In genomic region chr3:129495006-129495639, GRCh38 we compare ENCODE assay signal across 11 cellular contexts. TPM values are rescaled to one million over a fixed set of nuclear protein-coding genes. Genes with fewer than 3 reads are reported as not detected.
DNase-seq lines count a peak whose midpoint lies in the region; ATAC-seq, FAIRE-seq and TF ChIP-seq lines count a peak whose summit lies in the region.
"Not testable (repeated sequence)": the region's sequence is repeated elsewhere in the genome, so short reads cannot be mapped to it uniquely, and the experiment has no call there.
"Had no signal": no experiment of that assay in that cellular context is flagged by ENCODE, and none has a peak within 500 bp of the region (broad histone marks: within the 10 kb centered on the region; RNA-seq: fewer than 3 reads in every experiment).

No MANE protein-coding gene starts in this region.

- TF ChIP-seq CTCF in GM23338 (conservative IDR thresholded peaks at IDR 0.05; ENCODE audit: low read depth in 2 of 2); astrocyte (IDR thresholded peaks at IDR 0.05; ENCODE audit: insufficient read depth, low read depth, low read length); mesothelial cell of epicardium (IDR thresholded peaks at IDR 0.05; ENCODE audit: unreplicated experiment); gastrocnemius medialis (IDR thresholded peaks at IDR 0.05 in 4 of 5, conservative IDR thresholded peaks at IDR 0.05 in 1 of 5): not testable (repeated sequence)

- not testable (repeated sequence) for H3K27me3 ChIP-seq in GM23338 (ENCODE audit: insufficient read depth); astrocyte (ENCODE audit: insufficient read depth, low read length); esophagus (ENCODE audit: control insufficient read depth in 1 of 2, insufficient read depth in 2 of 2, low read length in 2 of 2); right cardiac atrium (ENCODE audit: control insufficient read depth, insufficient read depth); gastrocnemius medialis

- not testable (repeated sequence) for H3K27ac Mint-ChIP-seq in GM23338
- H3K27ac Mint-ChIP-seq in astrocyte (ENCODE audit: unreplicated experiment) (peak overlapping the region; percentile 63), mesothelial cell of epicardium (peak overlapping the region; percentile 35)

- not testable (repeated sequence) for H3K4me3 Mint-ChIP-seq in GM23338; astrocyte (ENCODE audit: unreplicated experiment); mesothelial cell of epicardium

- H3K9ac ChIP-seq in astrocyte (ENCODE audit: low read length) = peak overlapping the region; percentile 65

- not testable (repeated sequence) for H2AFZ ChIP-seq in GM23338; astrocyte (ENCODE audit: low read depth, low read length)

- not testable (repeated sequence) for H3K79me2 ChIP-seq in GM23338 (replicated peaks; ENCODE audit: insufficient read depth); astrocyte (ENCODE audit: insufficient read depth, low read length)

- not testable (repeated sequence) for H3K9me2 ChIP-seq in GM23338 (ENCODE audit: insufficient read depth)

- H3K36me3 ChIP-seq in GM23338 (ENCODE audit: insufficient read depth); astrocyte (ENCODE audit: insufficient read depth, low read length); gastrocnemius medialis: not testable (repeated sequence)
- peaks cover 5 to 13% of the 10 kb centered on the region in 2 donors for H3K36me3 ChIP-seq in esophagus (ENCODE audit: control insufficient read depth in 2 of 2, insufficient read depth in 2 of 2, low read length in 1 of 2)

- H4K20me1 ChIP-seq in GM23338 (replicated peaks; ENCODE audit: insufficient read depth); astrocyte (ENCODE audit: insufficient read depth, low read length): not testable (repeated sequence)

- ATAC-seq in GM23338 = peak; percentile 38
- peak in 1 of 2 donors; percentile 71 for ATAC-seq in right cardiac atrium
- peak in 1 of 2 donors; percentile 7 for ATAC-seq in gastrocnemius medialis

- H3K27ac ChIP-seq in GM23338 (ENCODE audit: low read depth) (peak overlapping the region; percentile 59; the same call in 1 of the 2 replicates), astrocyte (ENCODE audit: low read depth, low read length) (peak overlapping the region; percentile 68), esophagus (ENCODE audit: low read depth in 2 of 2, low read length in 1 of 2) (peak overlapping the region; percentile 47 to 55), right cardiac atrium (ENCODE audit: low read length) (peak overlapping the region; percentile 82), gastrocnemius medialis (peak overlapping the region in 3 of 4 donors; percentile 68 to 70 (median 70))

- intact Hi-C loops in right cardiac atrium (cut with DNase I) = loop anchor here in 2 of 4 donors (10.0 kb wide), 3 partner anchors 60 to 130 kb away; partner anchors contain the start of gene PLXND1 (in 1 of the 2)
- intact Hi-C loops in gastrocnemius medialis (cut with DNase I; ENCODE audit: low total_unique reads) = not testable (repeated sequence)

- not testable (repeated sequence) for H3K9me3 ChIP-seq in astrocyte (ENCODE audit: insufficient read depth, low read depth, low read length); esophagus (ENCODE audit: control insufficient read depth in 2 of 2, insufficient read depth in 1 of 2, low read depth in 1 of 2, low read length in 1 of 2); right cardiac atrium (ENCODE audit: control insufficient read depth, low read length); gastrocnemius medialis

- H3K36me3 Mint-ChIP-seq in GM23338 (ENCODE audit: low read depth) (peaks cover 13% of the 10 kb centered on the region), astrocyte (ENCODE audit: low read depth, unreplicated experiment) (peaks cover 11% of the 10 kb centered on the region), mesothelial cell of epicardium (peaks cover 15% of the 10 kb centered on the region)

- H3K4me1 Mint-ChIP-seq in GM23338 (peaks cover 14% of the 10 kb centered on the region), astrocyte (ENCODE audit: low read depth, unreplicated experiment) (peaks cover 34% of the 10 kb centered on the region), mesothelial cell of epicardium (peaks cover 25% of the 10 kb centered on the region)

- 64 to 66% methylated on average over 10 of the region's 10 CpGs for WGBS in esophagus, 2 donors
- 62% methylated on average over 10 of the region's 10 CpGs for WGBS in right cardiac atrium

- H3K4me2 ChIP-seq in GM23338 (peak overlapping the region; percentile 60), astrocyte (ENCODE audit: low read length) (peak overlapping the region; percentile 64)

- DNase-seq in GM23338 (ENCODE audit: low spot score) = peak; percentile 39
- DNase-seq in NCI-H526 treated with DMSO at 0.1 percent for 48 hours (lab: John Stamatoyannopoulos, UW) = peak; percentile 24
- peak; percentile 83 for DNase-seq in astrocyte (ENCODE audit: low read depth)
- DNase-seq in right cardiac atrium; mesothelial cell of epicardium (ENCODE audit: low spot score in 2 of 2, unreplicated experiment in 2 of 2); gastrocnemius medialis: not testable (repeated sequence)

- H3K4me3 ChIP-seq in GM23338; astrocyte (ENCODE audit: insufficient read depth, low read depth, low read length); esophagus (ENCODE audit: low read depth in 1 of 2, low read length in 2 of 2); right cardiac atrium (ENCODE audit: low read length); gastrocnemius medialis: not testable (repeated sequence)

- peak; percentile 97 for FAIRE-seq in astrocyte (lab: Jason Lieb, UNC)

- peaks cover 13% of the 10 kb centered on the region for H3K27me3 Mint-ChIP-seq in GM23338 (ENCODE audit: insufficient read depth, low read depth, poor library complexity)
- not testable (repeated sequence) for H3K27me3 Mint-ChIP-seq in astrocyte (ENCODE audit: low read depth, unreplicated experiment); mesothelial cell of epicardium (ENCODE audit: low read depth)

- not testable (repeated sequence) for TF ChIP-seq POLR2A in gastrocnemius medialis (IDR thresholded peaks at IDR 0.05)

- H3K4me1 ChIP-seq in GM23338 (ENCODE audit: insufficient read depth); esophagus (ENCODE audit: control insufficient read depth in 2 of 2, insufficient read depth in 2 of 2, low read length in 1 of 2); right cardiac atrium (ENCODE audit: control insufficient read depth, insufficient read depth, low read length): not testable (repeated sequence)
- H3K4me1 ChIP-seq in astrocyte (ENCODE audit: insufficient read depth, low read length) (peaks cover 27% of the 10 kb centered on the region), gastrocnemius medialis (peaks cover 6 to 18% of the 10 kb centered on the region in 2 donors)

- in situ Hi-C loops in gastrocnemius medialis (cut with MboI; ENCODE audit: low sequenced_read_pairs in 4 of 4) = loop anchor here (10.0 to 25.0 kb wide), 5 partner anchors 120 to 442 kb away; no protein-coding TSS in a partner anchor

- not testable (repeated sequence) for H3F3A ChIP-seq in GM23338 (replicated peaks; ENCODE audit: low read depth)

- H3K9me3 Mint-ChIP-seq in GM23338; astrocyte (ENCODE audit: unreplicated experiment); mesothelial cell of epicardium: not testable (repeated sequence)

RNA-seq across cellular contexts. Expression of gene RHO, which starts 33.3 kb away (rescaled TPM):
- total RNA-seq in GM23338 (2014; rRNA removed; shearing (Covaris generic)) = not detected in 2 replicates
- polyA plus RNA-seq in GM23338 (2016; fragmentation: Nextera tagmentation; extraction: Ambion mirVana) (not detected in 2 replicates), esophagus (not detected), right cardiac atrium (not detected)
- total RNA-seq in astrocyte (not detected in 2 replicates), right cardiac atrium (not detected), mesothelial cell of epicardium (0.09 to 0.11 TPM in 2 of 3 replicates, not detected in the other), gastrocnemius medialis (not detected)
- total RNA-seq: activated naive CD8-positive, alpha-beta T cell treated with anti-CD3 and anti-CD28 coated beads, Interleukin-2, amount 10 ng/mL, durations not matched to agents 7 days and 5 days; CD8-positive, alpha-beta memory T cell; SK-MEL-5; thoracic aorta had no signal
- polyA plus RNA-seq: CD8-positive, alpha-beta memory T cell had no signal

RNA-seq across cellular contexts. Expression of gene H1-8, which starts 47.9 kb away (rescaled TPM):
- not detected in 2 replicates for total RNA-seq in GM23338 (2014; rRNA removed; shearing (Covaris generic))
- polyA plus RNA-seq in GM23338 (2016; fragmentation: Nextera tagmentation; extraction: Ambion mirVana) (not detected in 2 replicates), esophagus (not detected), right cardiac atrium (not detected)
- total RNA-seq in astrocyte (not detected in 2 replicates), right cardiac atrium (not detected), mesothelial cell of epicardium (not detected in 3 replicates), gastrocnemius medialis (not detected)
- total RNA-seq: activated naive CD8-positive, alpha-beta T cell treated with anti-CD3 and anti-CD28 coated beads, Interleukin-2, amount 10 ng/mL, durations not matched to agents 7 days and 5 days; CD8-positive, alpha-beta memory T cell; SK-MEL-5; thoracic aorta had no signal
- polyA plus RNA-seq: CD8-positive, alpha-beta memory T cell had no signal

RNA-seq across cellular contexts. Expression of gene IFT122, which starts 55.1 kb away (rescaled TPM):
- 30.2 and 38.8 TPM in 2 replicates for total RNA-seq in GM23338 (2014; rRNA removed; shearing (Covaris generic))
- polyA plus RNA-seq in GM23338 (2016; fragmentation: Nextera tagmentation; extraction: Ambion mirVana) (10.2 and 10.9 TPM in 2 replicates), esophagus (1 to 10 TPM; 5.5 to 6.2 TPM), right cardiac atrium (17.7 TPM)
- total RNA-seq in astrocyte (17.7 and 19.9 TPM in 2 replicates), right cardiac atrium (10 to 100 TPM; 30.7 to 46.4 (median 35.9) TPM), mesothelial cell of epicardium (41.9 to 48.0 TPM (median 45.8 TPM) in 3 replicates), gastrocnemius medialis (10 to 100 TPM in 1 of 4 donors, 1 to 10 TPM in 3; 4.6 to 16.4 (median 5.9) TPM)

RNA-seq across cellular contexts. Expression of gene MBD4, which starts 55.4 kb away (rescaled TPM):
- 26.4 and 33.9 TPM in 2 replicates for total RNA-seq in GM23338 (2014; rRNA removed; shearing (Covaris generic))
- polyA plus RNA-seq in GM23338 (2016; fragmentation: Nextera tagmentation; extraction: Ambion mirVana) (51.8 and 59.3 TPM in 2 replicates), esophagus (10 to 100 TPM in 1 of 2 donors, 1 to 10 TPM in 1; 6.2 to 13.4 TPM), right cardiac atrium (17.5 TPM)
- total RNA-seq in astrocyte (22.3 and 22.8 TPM in 2 replicates), right cardiac atrium (10 to 100 TPM; 25.3 to 52.1 (median 25.7) TPM), mesothelial cell of epicardium (26.6 to 27.1 TPM (median 26.6 TPM) in 3 replicates), gastrocnemius medialis (10 to 100 TPM; 15.4 to 18.1 (median 16.4) TPM)
